Comparison of ENCODE assay signal across 9 cellular contexts in genomic region chr15:44489464-44489863, GRCh38. TPM values are rescaled to one million over a fixed set of nuclear protein-coding genes. Genes with fewer than 3 reads are reported as not detected.
DNase-seq lines count a peak whose midpoint lies in the region; ATAC-seq and TF ChIP-seq lines count a peak whose summit lies in the region.
"Had no signal": no experiment of that assay in that cellular context is flagged by ENCODE, and none has a peak within 500 bp of the region (broad histone marks: within the 10 kb centered on the region; RNA-seq: fewer than 3 reads in every experiment).

No MANE protein-coding gene starts in this region.

- intact Hi-C loops in left lung (cut with DNase I): no loop called here

- H3K4me3 ChIP-seq in left lung: no peak overlapping the region

- DNase-seq in AG09319 (ENCODE audit: extremely low read depth, low read depth) (peak; percentile 18), amniotic stem cell (lab: John Stamatoyannopoulos, UW) (peak; percentile 62), left lung (no peak), NCI-H1092 (lab: John Stamatoyannopoulos, UW) (no peak), DMS79 treated with DMSO at 0.1 percent for 48 hours (lab: John Stamatoyannopoulos, UW) (no peak)
- DNase-seq: NCI-H2107 had no signal

- no peaks in the 10 kb centered on the region for H3K4me1 ChIP-seq in left lung

- TF ChIP-seq CTCF in AG09319 (IDR thresholded peaks at IDR 0.05; ENCODE audit: low read depth, low read length) (no peak), left lung (IDR thresholded peaks at IDR 0.05) (no peak)

- ATAC-seq in HG03354 (IDR thresholded peaks at IDR 0.05; ENCODE audit: poor library complexity, severe bottlenecking, unreplicated experiment) (peak; percentile 74), left lung (peak; percentile 49), HG03521 (IDR thresholded peaks at IDR 0.05; ENCODE audit: unreplicated experiment) (no peak), HG02852 (IDR thresholded peaks at IDR 0.05; ENCODE audit: unreplicated experiment) (no peak)

- peaks cover 0 to 64% of the 10 kb centered on the region in 2 donors for H3K36me3 ChIP-seq in left lung

- peak overlapping the region in 1 of 2 donors; percentile 0 for H3K27ac ChIP-seq in left lung

- H3K27me3 ChIP-seq in left lung: no peaks in the 10 kb centered on the region

- H3K9me3 ChIP-seq in left lung: no peaks in the 10 kb centered on the region

RNA-seq across cellular contexts. Expression of gene EIF3J, which starts 47.5 kb away (rescaled TPM):
- total RNA-seq in left lung: 10 to 100 TPM; 58.9 to 77.1 TPM

Comparison
In these comparisons a context has a peak if more than half of its experiments do, and no peak if none do; other contexts are left out.
1. DNase-seq: peak in AG09319 (single experiment) and amniotic stem cell (single experiment); none in left lung (0 of 2), NCI-H1092 (single experiment) and DMS79 treated with DMSO at 0.1 percent for 48 hours (single experiment).
2. ATAC-seq: peak in HG03354 (single experiment) and left lung (single experiment); none in HG03521 (single experiment) and HG02852 (single experiment).